24 cellular contexts compared by ENCODE assay signal in genomic region chr11:112005422-112006094, GRCh38.
"Had no signal": no experiment of that assay in that cellular context is flagged by ENCODE, and none has a peak within 500 bp of the region (broad histone marks: within the 10 kb centered on the region; RNA-seq: fewer than 3 reads in every experiment).

No MANE protein-coding gene starts in this region.

- DNase-seq: caudate nucleus; cerebellar nuclear complex; dorsolateral prefrontal cortex; effector CD4-positive, alpha-beta T cell; foreskin melanocyte; glutamatergic neuron; islet precursor cell; kidney glomerular epithelial cell; left lung; mesenchymal stem cell; naive thymus-derived CD8-positive, alpha-beta T cell; nephron progenitor cell; nucleus accumbens; stimulated activated CD4-positive, alpha-beta T cell treated with anti-CD3 and anti-CD28 coated beads, Interleukin-15, amount 100 ng/mL, for 24 hours; stimulated activated CD4-positive, alpha-beta T cell treated with anti-CD3 and anti-CD28 coated beads, Interleukin-2, amount 100 ng/mL, for 48 hours; stimulated activated naive B cell treated with anti-CD40 and anti-IgM and Interleukin-4, amounts not matched to agents 10 μg/mL and 1 μg/mL and 100 μg/mL, for 72 hours; trophoblast cell had no signal

- H3K9me3 Mint-ChIP-seq: stimulated activated naive B cell treated with anti-CD40 and anti-IgM and Interleukin-4, amounts not matched to agents 10 μg/mL and 1 μg/mL and 100 μg/mL, for 72 hours had no signal

- H3K4me3 ChIP-seq: dorsolateral prefrontal cortex, esophagus muscularis mucosa, left lung, prostate gland, skin epidermis, suprapubic skin, vagina had no signal

- H3K27me3 ChIP-seq: dorsolateral prefrontal cortex, esophagus muscularis mucosa, left lung, suprapubic skin, vagina had no signal

- ATAC-seq: left lung; naive thymus-derived CD8-positive, alpha-beta T cell; stimulated activated naive B cell treated with anti-CD40 and anti-IgM and Interleukin-4, amounts not matched to agents 10 μg/mL and 1 μg/mL and 100 μg/mL, for 72 hours had no signal

- H3K36me3 Mint-ChIP-seq: naive thymus-derived CD8-positive, alpha-beta T cell had no signal

- H3K4me1 ChIP-seq: esophagus muscularis mucosa, left lung, prostate gland, suprapubic skin, vagina had no signal

- H3K4me3 Mint-ChIP-seq: mesothelial cell of epicardium; naive thymus-derived CD8-positive, alpha-beta T cell; nephron progenitor cell; stimulated activated naive B cell treated with anti-CD40 and anti-IgM and Interleukin-4, amounts not matched to agents 10 μg/mL and 1 μg/mL and 100 μg/mL, for 72 hours; stimulated activated naive CD8-positive, alpha-beta T cell treated with anti-CD3 and anti-CD28 coated beads, Interleukin-15, Interleukin-2, amounts not matched to agents 100 ng/mL and 50 ng/mL, for 24 hours had no signal

- H3K27ac ChIP-seq: esophagus muscularis mucosa, left lung, prostate gland, skin epidermis, suprapubic skin, vagina had no signal

- H3K4me1 Mint-ChIP-seq: mesothelial cell of epicardium; naive thymus-derived CD8-positive, alpha-beta T cell; nephron progenitor cell had no signal

- H3K27ac Mint-ChIP-seq: mesothelial cell of epicardium; naive thymus-derived CD8-positive, alpha-beta T cell; nephron progenitor cell; stimulated activated naive B cell treated with anti-CD40 and anti-IgM and Interleukin-4, amounts not matched to agents 10 μg/mL and 1 μg/mL and 100 μg/mL, for 72 hours; stimulated activated naive CD8-positive, alpha-beta T cell treated with anti-CD3 and anti-CD28 coated beads, Interleukin-15, Interleukin-2, amounts not matched to agents 100 ng/mL and 50 ng/mL, for 24 hours had no signal

- H3K9me3 ChIP-seq: esophagus muscularis mucosa, left lung, prostate gland, suprapubic skin, vagina had no signal

- H3K36me3 ChIP-seq: left lung had no signal
